9 cellular contexts compared by ENCODE assay signal in the genomic region with DNA sequence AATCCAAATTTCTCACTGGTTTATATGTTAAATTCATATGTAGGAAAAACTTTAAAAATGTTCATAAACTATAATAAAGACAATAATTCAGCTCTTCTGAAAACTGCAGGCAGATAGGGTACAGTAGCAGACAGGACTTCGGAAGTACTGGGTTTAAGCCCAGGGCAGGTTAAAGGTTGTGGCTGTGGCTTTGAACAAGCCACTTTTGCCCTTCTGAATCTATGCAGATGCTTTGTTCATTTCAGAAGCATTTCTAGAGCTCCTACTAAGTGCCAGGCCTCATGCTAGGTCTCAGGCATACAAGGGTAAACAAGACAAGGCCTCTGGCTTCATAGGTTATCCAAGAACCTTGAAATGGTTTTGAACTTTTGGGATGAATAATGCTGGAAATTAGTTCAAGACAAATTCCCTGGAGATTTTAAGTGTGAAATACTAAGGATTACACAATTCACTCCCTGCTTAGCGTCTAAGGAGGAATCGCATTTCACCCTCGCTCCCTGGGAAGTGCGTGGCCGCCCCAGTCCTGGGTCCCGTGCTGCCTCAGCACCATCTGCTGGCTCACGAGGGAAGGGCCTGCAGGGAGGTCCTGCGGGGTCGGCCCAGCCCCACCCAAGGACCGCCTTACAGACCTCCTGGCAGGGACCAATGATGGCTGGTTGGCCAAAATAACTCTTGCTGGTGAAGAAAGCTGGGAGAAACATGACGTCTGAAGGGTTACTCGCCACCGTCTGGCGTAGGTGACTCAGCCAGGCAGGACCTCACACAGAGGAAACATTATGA.
DNase-seq lines count a peak whose midpoint lies in the region; ATAC-seq, FAIRE-seq and TF ChIP-seq lines count a peak whose summit lies in the region.
"Had no signal": no experiment of that assay in that cellular context is flagged by ENCODE, and none has a peak within 500 bp of the region (broad histone marks: within the 10 kb centered on the region; RNA-seq: fewer than 3 reads in every experiment).

No MANE protein-coding gene starts in this region.

- no peak for FAIRE-seq in A549 (lab: Jason Lieb, UNC)
- FAIRE-seq: colon had no signal

- no peak overlapping the region for H3K9ac ChIP-seq in adipocyte (ENCODE audit: low read length)

- TF ChIP-seq POLR2A in A549 (IDR thresholded peaks at IDR 0.05; ENCODE audit: low read length): no peak

- DNase-seq in A549 (ENCODE audit: low read depth in 1 of 2, low spot score in 1 of 2) (peak; percentile 5 to 19), HS-5 (ENCODE audit: low read depth) (peak; percentile 34), adipocyte (ENCODE audit: low read depth) (peak; percentile 47), iPS DF 4.7 (ENCODE audit: extremely low read depth, low spot score) (peak; percentile 46), smooth muscle cell of the brain vasculature (ENCODE audit: low read depth, low spot score) (peak; percentile 35), A172 (ENCODE audit: low spot score) (no peak)

- ATAC-seq in A549 (peak; percentile 70 to 85), GM18498 (IDR thresholded peaks at IDR 0.05; ENCODE audit: unreplicated experiment) (peak; percentile 88), GM21528 (IDR thresholded peaks at IDR 0.05; ENCODE audit: low FRiP score, unreplicated experiment) (no peak)

- TF ChIP-seq EP300 in A549 (IDR thresholded peaks at IDR 0.05): no peak

- H3K4me3 ChIP-seq in A549: no peak overlapping the region
- H3K4me3 ChIP-seq in adipocyte (ENCODE audit: low read length): no peak overlapping the region

- H3K4me2 ChIP-seq in A549: no peak overlapping the region

- no peaks in the 10 kb centered on the region for H3K9me3 ChIP-seq in A549
- no peaks in the 10 kb centered on the region for H3K9me3 ChIP-seq in adipocyte (ENCODE audit: control insufficient read depth, low read length)

- CTCF ChIA-PET in A549 (lab: Yijun Ruan, JAX): interaction anchor here (2.1 kb wide), 1 partner anchor 602 kb away, joined by 4 read pairs; no protein-coding TSS in a partner anchor

- POLR2A ChIA-PET in A549 (lab: Yijun Ruan, JAX): no interaction called here

- peaks cover 13% of the 10 kb centered on the region for H3K27me3 ChIP-seq in adipocyte (replicated peaks; ENCODE audit: control insufficient read depth, insufficient read depth, low read length)

- no peak overlapping the region for H3K27ac ChIP-seq in A549

- peak; percentile 43 to 47 for TF ChIP-seq RAD21 in A549 (conservative IDR thresholded peaks at IDR 0.05 in 1 of 2, IDR thresholded peaks at IDR 0.05 in 1 of 2)

- no peaks in the 10 kb centered on the region for H3K4me1 ChIP-seq in A549
- peaks cover 23% of the 10 kb centered on the region for H3K4me1 ChIP-seq in adipocyte (ENCODE audit: control insufficient read depth, insufficient read depth, low read length)

- 0 out of 3 replicates have a peak, but pooled peaks have one; percentile 13 for TF ChIP-seq CTCF in A549 (IDR thresholded peaks at IDR 0.05)

- WGBS in A549 (ENCODE audit: missing lambda C conversion rate): 16% methylated on average over 7 of the region's 15 CpGs

- no peaks in the 10 kb centered on the region for H3K36me3 ChIP-seq in adipocyte (ENCODE audit: control insufficient read depth, insufficient read depth, low read length, severe bottlenecking)

TF ChIP-seq in A549, 52 proteins besides CTCF, POLR2A, EP300 and RAD21:
- TF ChIP-seq SMC3 (IDR thresholded peaks at IDR 0.05) (peak; percentile 27; the same call in 1 of the 3 replicates), TP53 (CRISPR knock-in tag; IDR thresholded peaks at IDR 0.05) (no peak)
TF ChIP-seq in A549: peak in this region for 1.
